In the genomic region with DNA sequence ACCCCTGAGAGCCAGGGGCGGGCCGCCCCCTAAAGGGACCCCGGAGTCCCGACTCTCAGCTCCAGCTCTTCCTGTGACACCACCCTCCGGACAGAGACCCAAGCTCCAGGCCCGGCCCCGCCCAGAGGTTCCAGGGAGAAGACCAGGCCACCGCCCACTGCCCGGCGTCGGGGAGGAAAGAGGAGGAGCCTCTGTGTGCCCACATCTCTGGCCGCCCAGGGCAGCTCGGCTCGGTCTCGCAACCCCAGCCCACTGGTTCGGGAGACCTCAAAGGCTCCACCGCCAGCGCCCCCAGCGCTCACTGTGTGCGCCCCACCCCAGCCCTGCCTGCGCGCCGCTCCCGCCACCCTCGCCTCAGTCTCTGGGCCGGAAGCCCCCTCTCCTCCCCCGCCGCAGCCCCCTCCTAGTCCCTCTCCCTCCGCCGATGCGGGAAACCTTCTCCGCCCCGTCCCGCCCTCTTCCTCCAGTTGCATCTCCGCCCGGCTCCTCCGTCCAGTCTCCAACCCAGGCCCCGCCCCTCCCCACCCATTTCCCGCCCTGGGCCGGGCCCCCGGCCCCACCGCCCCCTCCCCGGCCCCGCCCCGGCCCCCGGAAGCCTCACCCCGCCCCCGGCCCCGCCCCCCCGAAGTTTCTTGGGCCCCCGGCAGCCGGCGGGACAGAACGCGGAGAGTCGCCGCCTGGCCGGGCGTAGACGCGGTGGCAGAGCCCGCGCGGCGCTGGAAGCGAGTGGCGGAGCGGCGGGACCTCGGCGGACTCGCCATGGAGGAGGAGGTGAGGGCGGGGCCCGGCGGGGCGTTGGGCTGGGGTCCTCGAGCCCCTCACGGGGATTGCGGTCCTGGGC, we compare ENCODE assay signal across 1 cellular context.
TF ChIP-seq lines count a peak whose summit lies in the region.

TSS of gene PLEKHO2 (plus strand) at position 658 of the 841 bp plus-strand sequence. CDS start at position 760, 102 bp downstream.

TF ChIP-seq in HepG2, 621 proteins besides CTCF, POLR2A, EP300 and RAD21 (continued from another document and continues in another):
- TF ChIP-seq, protein P1, sequence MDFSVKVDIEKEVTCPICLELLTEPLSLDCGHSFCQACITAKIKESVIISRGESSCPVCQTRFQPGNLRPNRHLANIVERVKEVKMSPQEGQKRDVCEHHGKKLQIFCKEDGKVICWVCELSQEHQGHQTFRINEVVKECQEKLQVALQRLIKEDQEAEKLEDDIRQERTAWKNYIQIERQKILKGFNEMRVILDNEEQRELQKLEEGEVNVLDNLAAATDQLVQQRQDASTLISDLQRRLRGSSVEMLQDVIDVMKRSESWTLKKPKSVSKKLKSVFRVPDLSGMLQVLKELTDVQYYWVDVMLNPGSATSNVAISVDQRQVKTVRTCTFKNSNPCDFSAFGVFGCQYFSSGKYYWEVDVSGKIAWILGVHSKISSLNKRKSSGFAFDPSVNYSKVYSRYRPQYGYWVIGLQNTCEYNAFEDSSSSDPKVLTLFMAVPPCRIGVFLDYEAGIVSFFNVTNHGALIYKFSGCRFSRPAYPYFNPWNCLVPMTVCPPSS (IDR thresholded peaks at IDR 0.05): no peak
- TF ChIP-seq ZKSCAN8 (CRISPR knock-in tag; IDR thresholded peaks at IDR 0.05; ENCODE audit: borderline replicate concordance) (no peak), ZNF552 (CRISPR knock-in tag; IDR thresholded peaks at IDR 0.05; ENCODE audit: borderline replicate concordance) (no peak), ISX (CRISPR knock-in tag; conservative IDR thresholded peaks at IDR 0.05) (no peak), ETV5 (CRISPR knock-in tag; IDR thresholded peaks at IDR 0.05; ENCODE audit: borderline replicate concordance) (peak; percentile 66), NFYC (CRISPR knock-in tag; IDR thresholded peaks at IDR 0.05) (0 out of 2 replicates have a peak, but pooled peaks have one; percentile 13), NFRKB (IDR thresholded peaks at IDR 0.05) (no peak), ZNF335 (CRISPR knock-in tag; IDR thresholded peaks at IDR 0.05) (0 out of 2 replicates have a peak, but pooled peaks have one; percentile 30), KLF13 (CRISPR knock-in tag; IDR thresholded peaks at IDR 0.05) (no peak), HNRNPH1 (optimal IDR thresholded peaks at IDR 0.05; ENCODE audit: low read depth, low read length) (no peak), KLF16 (CRISPR knock-in tag; IDR thresholded peaks at IDR 0.05) (peak in 1 of 2 experiments; percentile 66; a peak in 2 of 4 replicates), ZNF431 (CRISPR knock-in tag; IDR thresholded peaks at IDR 0.05; ENCODE audit: borderline replicate concordance, low read depth) (0 out of 2 replicates have a peak, but pooled peaks have one; percentile 15), ZNF790 (CRISPR knock-in tag; IDR thresholded peaks at IDR 0.05; ENCODE audit: borderline replicate concordance) (no peak; the same call in 1 of the 2 replicates), ZEB1 (IDR thresholded peaks at IDR 0.05; ENCODE audit: insufficient replicate concordance, low read depth) (no peak), SETDB1 (CRISPR knock-in tag; IDR thresholded peaks at IDR 0.05; ENCODE audit: borderline replicate concordance) (no peak), RXRB (CRISPR knock-in tag; IDR thresholded peaks at IDR 0.05; ENCODE audit: borderline replicate concordance) (no peak), PRMT3 (CRISPR knock-in tag; IDR thresholded peaks at IDR 0.05; ENCODE audit: borderline replicate concordance, low read depth) (no peak), KAT8 (CRISPR knock-in tag; IDR thresholded peaks at IDR 0.05) (peak; percentile 50; the same call in 1 of the 2 replicates), MLXIP (CRISPR knock-in tag; IDR thresholded peaks at IDR 0.05; ENCODE audit: borderline replicate concordance) (no peak), RBM39 (IDR thresholded peaks at IDR 0.05; ENCODE audit: low read depth, low read length, poor library complexity, severe bottlenecking) (peak; percentile 83), ZNF329 (CRISPR knock-in tag; IDR thresholded peaks at IDR 0.05; ENCODE audit: low read depth) (no peak), ZNF292 (CRISPR knock-in tag; IDR thresholded peaks at IDR 0.05; ENCODE audit: borderline replicate concordance, low read depth) (no peak), RXRA (CRISPR knock-in tag; IDR thresholded peaks at IDR 0.05) (peak; percentile 10; the same call in 1 of the 2 replicates), MEIS2 (CRISPR knock-in tag; IDR thresholded peaks at IDR 0.05) (no peak; the same call in 1 of the 2 replicates), RARG (CRISPR knock-in tag; IDR thresholded peaks at IDR 0.05; ENCODE audit: low read depth) (no peak), GZF1 (CRISPR knock-in tag; IDR thresholded peaks at IDR 0.05) (no peak), ZHX1 (CRISPR knock-in tag; IDR thresholded peaks at IDR 0.05; ENCODE audit: low read depth) (no peak), BORCS8-MEF2B (CRISPR knock-in tag; IDR thresholded peaks at IDR 0.05) (no peak), KLF6 (CRISPR knock-in tag; IDR thresholded peaks at IDR 0.05) (peak; percentile 57; the same call in 1 of the 2 replicates), DBP (CRISPR knock-in tag; IDR thresholded peaks at IDR 0.05; ENCODE audit: not compliant biosample characterization) (no peak), ZNF564 (CRISPR knock-in tag; IDR thresholded peaks at IDR 0.05) (0 out of 2 replicates have a peak, but pooled peaks have one; percentile 55), TOE1 (CRISPR knock-in tag; IDR thresholded peaks at IDR 0.05) (no peak), CREBL2 (CRISPR knock-in tag; IDR thresholded peaks at IDR 0.05; ENCODE audit: borderline replicate concordance) (no peak)
- TF ChIP-seq, protein P2, sequence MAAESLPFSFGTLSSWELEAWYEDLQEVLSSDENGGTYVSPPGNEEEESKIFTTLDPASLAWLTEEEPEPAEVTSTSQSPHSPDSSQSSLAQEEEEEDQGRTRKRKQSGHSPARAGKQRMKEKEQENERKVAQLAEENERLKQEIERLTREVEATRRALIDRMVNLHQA (CRISPR knock-in tag; IDR thresholded peaks at IDR 0.05): no peak
- TF ChIP-seq, protein P3, sequence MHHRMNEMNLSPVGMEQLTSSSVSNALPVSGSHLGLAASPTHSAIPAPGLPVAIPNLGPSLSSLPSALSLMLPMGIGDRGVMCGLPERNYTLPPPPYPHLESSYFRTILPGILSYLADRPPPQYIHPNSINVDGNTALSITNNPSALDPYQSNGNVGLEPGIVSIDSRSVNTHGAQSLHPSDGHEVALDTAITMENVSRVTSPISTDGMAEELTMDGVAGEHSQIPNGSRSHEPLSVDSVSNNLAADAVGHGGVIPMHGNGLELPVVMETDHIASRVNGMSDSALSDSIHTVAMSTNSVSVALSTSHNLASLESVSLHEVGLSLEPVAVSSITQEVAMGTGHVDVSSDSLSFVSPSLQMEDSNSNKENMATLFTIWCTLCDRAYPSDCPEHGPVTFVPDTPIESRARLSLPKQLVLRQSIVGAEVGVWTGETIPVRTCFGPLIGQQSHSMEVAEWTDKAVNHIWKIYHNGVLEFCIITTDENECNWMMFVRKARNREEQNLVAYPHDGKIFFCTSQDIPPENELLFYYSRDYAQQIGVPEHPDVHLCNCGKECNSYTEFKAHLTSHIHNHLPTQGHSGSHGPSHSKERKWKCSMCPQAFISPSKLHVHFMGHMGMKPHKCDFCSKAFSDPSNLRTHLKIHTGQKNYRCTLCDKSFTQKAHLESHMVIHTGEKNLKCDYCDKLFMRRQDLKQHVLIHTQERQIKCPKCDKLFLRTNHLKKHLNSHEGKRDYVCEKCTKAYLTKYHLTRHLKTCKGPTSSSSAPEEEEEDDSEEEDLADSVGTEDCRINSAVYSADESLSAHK (CRISPR knock-in tag; IDR thresholded peaks at IDR 0.05; ENCODE audit: borderline replicate concordance): no peak
- TF ChIP-seq, protein P4, sequence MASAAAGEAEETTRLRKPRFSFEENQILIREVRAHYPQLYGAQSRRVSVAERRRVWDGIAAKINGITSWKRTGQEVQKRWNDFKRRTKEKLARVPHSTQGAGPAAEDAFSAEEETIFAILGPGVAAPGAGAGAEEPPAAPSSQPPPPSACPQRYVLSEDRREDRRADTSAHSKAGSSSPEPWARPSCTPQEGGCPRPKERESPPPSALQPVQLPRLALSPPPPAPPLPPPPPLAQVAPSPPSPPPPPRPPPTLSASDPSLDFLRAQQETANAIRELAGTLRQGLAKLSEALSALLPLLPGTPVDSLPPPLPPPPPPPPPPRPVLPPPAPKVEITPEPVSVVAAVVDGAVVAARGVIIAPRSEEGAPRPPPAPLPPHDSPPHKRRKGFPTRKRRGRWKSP (CRISPR knock-in tag; IDR thresholded peaks at IDR 0.05): no peak
- TF ChIP-seq, protein P5, sequence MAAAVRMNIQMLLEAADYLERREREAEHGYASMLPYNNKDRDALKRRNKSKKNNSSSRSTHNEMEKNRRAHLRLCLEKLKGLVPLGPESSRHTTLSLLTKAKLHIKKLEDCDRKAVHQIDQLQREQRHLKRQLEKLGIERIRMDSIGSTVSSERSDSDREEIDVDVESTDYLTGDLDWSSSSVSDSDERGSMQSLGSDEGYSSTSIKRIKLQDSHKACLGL (CRISPR knock-in tag; IDR thresholded peaks at IDR 0.05): peak; percentile 55
- TF ChIP-seq, protein P6, sequence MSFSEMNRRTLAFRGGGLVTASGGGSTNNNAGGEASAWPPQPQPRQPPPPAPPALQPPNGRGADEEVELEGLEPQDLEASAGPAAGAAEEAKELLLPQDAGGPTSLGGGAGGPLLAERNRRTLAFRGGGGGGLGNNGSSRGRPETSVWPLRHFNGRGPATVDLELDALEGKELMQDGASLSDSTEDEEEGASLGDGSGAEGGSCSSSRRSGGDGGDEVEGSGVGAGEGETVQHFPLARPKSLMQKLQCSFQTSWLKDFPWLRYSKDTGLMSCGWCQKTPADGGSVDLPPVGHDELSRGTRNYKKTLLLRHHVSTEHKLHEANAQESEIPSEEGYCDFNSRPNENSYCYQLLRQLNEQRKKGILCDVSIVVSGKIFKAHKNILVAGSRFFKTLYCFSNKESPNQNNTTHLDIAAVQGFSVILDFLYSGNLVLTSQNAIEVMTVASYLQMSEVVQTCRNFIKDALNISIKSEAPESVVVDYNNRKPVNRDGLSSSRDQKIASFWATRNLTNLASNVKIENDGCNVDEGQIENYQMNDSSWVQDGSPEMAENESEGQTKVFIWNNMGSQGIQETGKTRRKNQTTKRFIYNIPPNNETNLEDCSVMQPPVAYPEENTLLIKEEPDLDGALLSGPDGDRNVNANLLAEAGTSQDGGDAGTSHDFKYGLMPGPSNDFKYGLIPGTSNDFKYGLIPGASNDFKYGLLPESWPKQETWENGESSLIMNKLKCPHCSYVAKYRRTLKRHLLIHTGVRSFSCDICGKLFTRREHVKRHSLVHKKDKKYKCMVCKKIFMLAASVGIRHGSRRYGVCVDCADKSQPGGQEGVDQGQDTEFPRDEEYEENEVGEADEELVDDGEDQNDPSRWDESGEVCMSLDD (CRISPR knock-in tag; IDR thresholded peaks at IDR 0.05; ENCODE audit: borderline replicate concordance): no peak
- TF ChIP-seq, protein P7, sequence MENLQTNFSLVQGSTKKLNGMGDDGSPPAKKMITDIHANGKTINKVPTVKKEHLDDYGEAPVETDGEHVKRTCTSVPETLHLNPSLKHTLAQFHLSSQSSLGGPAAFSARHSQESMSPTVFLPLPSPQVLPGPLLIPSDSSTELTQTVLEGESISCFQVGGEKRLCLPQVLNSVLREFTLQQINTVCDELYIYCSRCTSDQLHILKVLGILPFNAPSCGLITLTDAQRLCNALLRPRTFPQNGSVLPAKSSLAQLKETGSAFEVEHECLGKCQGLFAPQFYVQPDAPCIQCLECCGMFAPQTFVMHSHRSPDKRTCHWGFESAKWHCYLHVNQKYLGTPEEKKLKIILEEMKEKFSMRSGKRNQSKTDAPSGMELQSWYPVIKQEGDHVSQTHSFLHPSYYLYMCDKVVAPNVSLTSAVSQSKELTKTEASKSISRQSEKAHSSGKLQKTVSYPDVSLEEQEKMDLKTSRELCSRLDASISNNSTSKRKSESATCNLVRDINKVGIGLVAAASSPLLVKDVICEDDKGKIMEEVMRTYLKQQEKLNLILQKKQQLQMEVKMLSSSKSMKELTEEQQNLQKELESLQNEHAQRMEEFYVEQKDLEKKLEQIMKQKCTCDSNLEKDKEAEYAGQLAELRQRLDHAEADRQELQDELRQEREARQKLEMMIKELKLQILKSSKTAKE (CRISPR knock-in tag; IDR thresholded peaks at IDR 0.05; ENCODE audit: borderline replicate concordance): no peak; the same call in 1 of the 2 replicates
